20 cellular contexts compared by ENCODE assay signal in the genomic region with DNA sequence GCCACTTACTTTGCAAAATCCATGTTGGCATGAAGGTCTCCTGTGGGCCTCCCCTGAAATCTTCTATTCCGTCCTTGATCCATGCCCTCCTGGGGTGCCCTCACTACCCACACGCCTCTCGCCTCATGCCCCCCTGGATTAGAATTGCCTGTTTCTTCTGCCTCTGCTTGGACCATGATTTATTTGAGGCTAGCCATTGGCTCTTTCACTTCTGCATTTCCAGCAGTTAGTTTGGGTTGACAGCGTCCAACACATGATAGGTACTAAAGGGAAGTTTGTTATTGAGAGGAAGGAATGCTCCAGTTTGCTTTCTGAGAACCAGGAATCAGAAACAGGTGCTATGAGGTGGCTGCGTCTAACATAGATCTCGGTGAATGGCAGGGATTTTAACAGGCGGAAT. TPM values are rescaled to one million over a fixed set of nuclear protein-coding genes. Genes with fewer than 3 reads are reported as not detected.
DNase-seq lines count a peak whose midpoint lies in the region; ATAC-seq and TF ChIP-seq lines count a peak whose summit lies in the region.
"Had no signal": no experiment of that assay in that cellular context is flagged by ENCODE, and none has a peak within 500 bp of the region (broad histone marks: within the 10 kb centered on the region; RNA-seq: fewer than 3 reads in every experiment).

No MANE protein-coding gene starts in this region.

- peak; percentile 18 for DNase-seq in SKM-1 (lab: John Stamatoyannopoulos, UW; ENCODE audit: unreplicated experiment)
- no peak for DNase-seq in SKM-1 treated with dmso at 0.1 percent for 144 hours (lab: John Stamatoyannopoulos, UW; ENCODE audit: unreplicated experiment)
- peak; percentile 63 for DNase-seq in NOMO-1 treated with dmso at 0.1 percent for 144 hours (lab: John Stamatoyannopoulos, UW; ENCODE audit: unreplicated experiment)
- DNase-seq in globus pallidus (ENCODE audit: low spot score), result peak; percentile 8
- DNase-seq in caudate nucleus (lab: John Stamatoyannopoulos, UW), result no peak
- DNase-seq in MM.1S, result no peak
- DNase-seq in Peyer's patch, result no peak
- DNase-seq: 8988T; CD4-positive, CD25-positive, alpha-beta regulatory T cell; NCI-H1092; NCI-H146; NCI-H2029 treated with DMSO at 0.1 percent for 48 hours; NCI-H2171 treated with DMSO at 0.1 percent for 48 hours; NCI-H446; NCI-H526 treated with DMSO at 0.1 percent for 48 hours had no signal

- H3K4me1 ChIP-seq in MM.1S (ENCODE audit: low read length) (no peaks in the 10 kb centered on the region), Peyer's patch (no peaks in the 10 kb centered on the region)

- H3K27me3 ChIP-seq in MM.1S (replicated peaks; ENCODE audit: insufficient read depth, low read length) (no peaks in the 10 kb centered on the region), Peyer's patch (no peaks in the 10 kb centered on the region)

- H3K27ac ChIP-seq in caudate nucleus (ENCODE audit: low read depth, low read length) (no peak overlapping the region), MM.1S (ENCODE audit: low read length) (no peak overlapping the region), Peyer's patch (no peak overlapping the region)

- H3K9me3 ChIP-seq in MM.1S (replicated peaks; ENCODE audit: insufficient read depth, low read length), result no peaks in the 10 kb centered on the region
- H3K9me3 ChIP-seq in Peyer's patch, result no peaks in the 10 kb centered on the region
- H3K9me3 ChIP-seq: Caco-2 had no signal

- H3K4me3 ChIP-seq in MM.1S (ENCODE audit: low read length), result no peak overlapping the region
- H3K4me3 ChIP-seq in Peyer's patch, result no peak overlapping the region
- H3K4me3 ChIP-seq: K562 had no signal

- no peak for ATAC-seq in GM18519 (IDR thresholded peaks at IDR 0.05; ENCODE audit: low FRiP score, unreplicated experiment)

- no peak overlapping the region for H2AFZ ChIP-seq in MM.1S (ENCODE audit: low read length)

- no peak for TF ChIP-seq POLR2A in Peyer's patch (IDR thresholded peaks at IDR 0.05)

- no peak overlapping the region for H3K9ac ChIP-seq in MM.1S (ENCODE audit: low read length)

- H3K79me2 ChIP-seq in MM.1S (ENCODE audit: low read length), result no peaks in the 10 kb centered on the region

- H3K36me3 ChIP-seq in MM.1S (replicated peaks; ENCODE audit: insufficient read depth, low read length), result no peaks in the 10 kb centered on the region
- H3K36me3 ChIP-seq in Peyer's patch, result no peaks in the 10 kb centered on the region

- no peak overlapping the region for H3K4me2 ChIP-seq in MM.1S (ENCODE audit: low read depth, low read length)

- no peaks in the 10 kb centered on the region for H4K20me1 ChIP-seq in MM.1S (ENCODE audit: insufficient read depth, low read length)

- TF ChIP-seq CTCF in MM.1S (IDR thresholded peaks at IDR 0.05; ENCODE audit: low read length) (no peak), Peyer's patch (IDR thresholded peaks at IDR 0.05) (no peak)

- no peaks in the 10 kb centered on the region for H3K9me2 ChIP-seq in MM.1S (replicated peaks; ENCODE audit: insufficient read depth, low read length)

- H3F3A ChIP-seq in MM.1S (ENCODE audit: insufficient read depth, low read length), result no peaks in the 10 kb centered on the region

RNA-seq across cellular contexts. Expression of gene TPTE2, which starts 30.5 kb away (rescaled TPM):
- total RNA-seq in Peyer's patch, result not detected
- total RNA-seq: B cell; Caco-2; CD4-positive, CD25-positive, alpha-beta regulatory T cell; K562; SK-MEL-5 had no signal

RNA-seq across cellular contexts. Expression of gene MPHOSPH8, which starts 41.6 kb away (rescaled TPM):
- 100 to 1,000 TPM in 1 of 4 donors, 10 to 100 TPM in 3; 33.1 to 117 (median 45.6) TPM for total RNA-seq in Peyer's patch

Comparison
In these comparisons a context has a peak if more than half of its experiments do, and no peak if none do; other contexts are left out.
1. DNase-seq: peak in SKM-1 (single experiment), NOMO-1 treated with dmso at 0.1 percent for 144 hours (single experiment) and globus pallidus (single experiment); none in SKM-1 treated with dmso at 0.1 percent for 144 hours (single experiment), caudate nucleus (0 of 61), MM.1S (single experiment) and Peyer's patch (0 of 3).